10 cellular contexts compared by ENCODE assay signal in genomic region chr14:24289649-24290283, GRCh38. TPM values are rescaled to one million over a fixed set of nuclear protein-coding genes. Genes with fewer than 3 reads are reported as not detected.
A peak's percentile ranks its signal among the peaks of the same experiment; 100 is the strongest.
DNase-seq lines count a peak whose midpoint lies in the region; ATAC-seq lines count a peak whose summit lies in the region.
"Had no signal": no experiment of that assay in that cellular context is flagged by ENCODE, and none has a peak within 500 bp of the region (broad histone marks: within the 10 kb centered on the region; RNA-seq: fewer than 3 reads in every experiment).

No MANE protein-coding gene starts in this region.

- no peaks in the 10 kb centered on the region for H3K4me1 Mint-ChIP-seq in effector memory CD8-positive, alpha-beta T cell (ENCODE audit: low read depth in 2 of 2)
- H3K4me1 Mint-ChIP-seq: endodermal cell had no signal

- no peaks in the 10 kb centered on the region for H3K27me3 Mint-ChIP-seq in effector memory CD8-positive, alpha-beta T cell

- H3K27ac Mint-ChIP-seq in effector memory CD8-positive, alpha-beta T cell = peak overlapping the region in 1 of 2 donors; percentile 57
- H3K27ac Mint-ChIP-seq: endodermal cell had no signal

- no peak overlapping the region for H3K4me3 ChIP-seq in SJCRH30

- no peaks in the 10 kb centered on the region for H3K4me1 ChIP-seq in SJCRH30
- H3K4me1 ChIP-seq: parathyroid adenoma had no signal

- H3K27me3 ChIP-seq in SJCRH30 = no peaks in the 10 kb centered on the region

- H3K9me3 Mint-ChIP-seq in effector memory CD8-positive, alpha-beta T cell = no peaks in the 10 kb centered on the region
- H3K9me3 Mint-ChIP-seq: endodermal cell had no signal

- H3K4me3 Mint-ChIP-seq in effector memory CD8-positive, alpha-beta T cell = no peak overlapping the region
- H3K4me3 Mint-ChIP-seq: endodermal cell had no signal

- H3K36me3 Mint-ChIP-seq in effector memory CD8-positive, alpha-beta T cell (ENCODE audit: insufficient read depth) = peaks cover 20% of the 10 kb centered on the region

- H3K27ac ChIP-seq in SJCRH30 = no peak overlapping the region
- H3K27ac ChIP-seq: parathyroid adenoma had no signal

- H3K36me3 ChIP-seq in SJCRH30 = no peaks in the 10 kb centered on the region

- no peaks in the 10 kb centered on the region for H3K9me3 ChIP-seq in SJCRH30 (replicated peaks)

- DNase-seq in effector memory CD8-positive, alpha-beta T cell = no peak
- DNase-seq in SJCRH30 (no peak), NCI-H2227 treated with DMSO at 0.1 percent for 48 hours (lab: John Stamatoyannopoulos, UW) (no peak)
- DNase-seq: endodermal cell, NCI-H1417 treated with DMSO at 0.1 percent for 48 hours, RPMI8226 had no signal

- ATAC-seq in GM18511 (IDR thresholded peaks at IDR 0.05; ENCODE audit: unreplicated experiment) (peak; percentile 79), HG02870 (IDR thresholded peaks at IDR 0.05; ENCODE audit: unreplicated experiment) (peak; percentile 82), GM18519 (IDR thresholded peaks at IDR 0.05; ENCODE audit: low FRiP score, unreplicated experiment) (no peak)
- peak; percentile 12 for ATAC-seq in effector memory CD8-positive, alpha-beta T cell (replicated peaks)

RNA-seq across cellular contexts. Expression of gene DHRS1, which starts 9.8 kb away (rescaled TPM):
- 9.5 and 9.6 TPM in 2 replicates for total RNA-seq in SJCRH30 (2014; rRNA removed; shearing (Covaris generic))

RNA-seq across cellular contexts. Expression of gene NOP9, which starts 9.9 kb away (rescaled TPM):
- 30.1 and 33.0 TPM in 2 replicates for total RNA-seq in SJCRH30 (2014; rRNA removed; shearing (Covaris generic))

RNA-seq across cellular contexts. Expression of gene CIDEB, which starts 18.0 kb away (rescaled TPM):
- 0.08 and 0.20 TPM in 2 replicates for total RNA-seq in SJCRH30 (2014; rRNA removed; shearing (Covaris generic))

RNA-seq across cellular contexts. Expression of gene RABGGTA, which starts 18.4 kb away (rescaled TPM):
- total RNA-seq in SJCRH30 (2014; rRNA removed; shearing (Covaris generic)) = 10.5 and 11.6 TPM in 2 replicates

RNA-seq across cellular contexts. Expression of gene LTB4R2, which starts 20.2 kb away (rescaled TPM):
- 4.4 and 5.3 TPM in 2 replicates for total RNA-seq in SJCRH30 (2014; rRNA removed; shearing (Covaris generic))
